In genomic region chr7:40640566-40640965, GRCh38 we compare ENCODE assay signal across 18 cellular contexts.
"Had no signal": no experiment of that assay in that cellular context is flagged by ENCODE, and none has a peak within 500 bp of the region (broad histone marks: within the 10 kb centered on the region; RNA-seq: fewer than 3 reads in every experiment).

No MANE protein-coding gene starts in this region.

- H3K36me3 ChIP-seq: brain microvascular endothelial cell, gastrocnemius medialis, right lobe of liver had no signal

- H3K27ac ChIP-seq: brain microvascular endothelial cell, gastrocnemius medialis, right lobe of liver, testis had no signal

- DNase-seq: activated CD4-positive, alpha-beta T cell treated with anti-CD3 and anti-CD28 coated beads for 36 hours; activated CD4-positive, CD25-positive, alpha-beta regulatory T cell; activated CD8-positive, alpha-beta memory T cell treated with anti-CD3 and anti-CD28 coated beads, Interleukin-2, amount 10 ng/mL, durations not matched to agents 7 days and 5 days; activated CD8-positive, alpha-beta T cell treated with anti-CD3 and anti-CD28 coated beads, Interleukin-2, amount 10 ng/mL, durations not matched to agents 7 days and 5 days; activated T-cell treated with anti-CD3 and anti-CD28 coated beads, Interleukin-2, amount 50 U/mL, for 48 hours; brain microvascular endothelial cell; gastrocnemius medialis; hippocampal formation; immature natural killer cell; naive thymus-derived CD8-positive, alpha-beta T cell; right lobe of liver; stimulated activated CD4-positive, alpha-beta T cell treated with anti-CD3 and anti-CD28 coated beads, Interleukin-2, amount 100 ng/mL, for 48 hours; stimulated activated naive CD8-positive, alpha-beta T cell treated with anti-CD3 and anti-CD28 coated beads, Interleukin-15, Interleukin-2, amounts not matched to agents 100 U/mL and 50 U/mL, for 24 hours; T-helper 1 cell; testis; trophoblast cell had no signal

- ATAC-seq: activated CD4-positive, alpha-beta T cell treated with anti-CD3 and anti-CD28 coated beads for 36 hours; activated CD8-positive, alpha-beta memory T cell treated with anti-CD3 and anti-CD28 coated beads, Interleukin-2, amount 10 ng/mL, durations not matched to agents 7 days and 5 days; activated CD8-positive, alpha-beta T cell treated with anti-CD3 and anti-CD28 coated beads, Interleukin-2, amount 10 ng/mL, durations not matched to agents 7 days and 5 days; activated naive CD4-positive, alpha-beta T cell treated with anti-CD3 and anti-CD28 coated beads, Interleukin-2, amount 50 U/mL, for 72 hours; esophagus mucosa; gastrocnemius medialis; naive thymus-derived CD8-positive, alpha-beta T cell; right lobe of liver; stimulated activated naive CD8-positive, alpha-beta T cell treated with anti-CD3 and anti-CD28 coated beads, Interleukin-15, Interleukin-2, amounts not matched to agents 100 U/mL and 50 U/mL, for 24 hours had no signal

- H3K4me1 ChIP-seq: gastrocnemius medialis, right lobe of liver, testis had no signal

- H3K27me3 ChIP-seq: brain microvascular endothelial cell, gastrocnemius medialis, right lobe of liver, testis had no signal

- H3K9me3 ChIP-seq: gastrocnemius medialis, right lobe of liver, testis had no signal

- H3K4me3 ChIP-seq: gastrocnemius medialis, right lobe of liver, testis had no signal
